In genomic region chr4:90904018-90904417, GRCh38 we compare ENCODE assay signal across 1 cellular context.
TF ChIP-seq lines count a peak whose summit lies in the region.

No MANE protein-coding gene starts in this region.

TF ChIP-seq in H1, 55 proteins besides CTCF, POLR2A, EP300 and RAD21 (continued from another document):
- no peak for TF ChIP-seq E2F6 (IDR thresholded peaks at IDR 0.05)
- no peak for TF ChIP-seq CHD1 (IDR thresholded peaks at IDR 0.05; ENCODE audit: low read depth, low read length)
- TF ChIP-seq JUND (IDR thresholded peaks at IDR 0.05; ENCODE audit: low read length) = 0 out of 2 replicates have a peak, but pooled peaks have one; percentile 46
- no peak for TF ChIP-seq POU5F1 (IDR thresholded peaks at IDR 0.05; ENCODE audit: low read depth, low read length)
